Comparison of ENCODE assay signal across 11 cellular contexts in the genomic region with DNA sequence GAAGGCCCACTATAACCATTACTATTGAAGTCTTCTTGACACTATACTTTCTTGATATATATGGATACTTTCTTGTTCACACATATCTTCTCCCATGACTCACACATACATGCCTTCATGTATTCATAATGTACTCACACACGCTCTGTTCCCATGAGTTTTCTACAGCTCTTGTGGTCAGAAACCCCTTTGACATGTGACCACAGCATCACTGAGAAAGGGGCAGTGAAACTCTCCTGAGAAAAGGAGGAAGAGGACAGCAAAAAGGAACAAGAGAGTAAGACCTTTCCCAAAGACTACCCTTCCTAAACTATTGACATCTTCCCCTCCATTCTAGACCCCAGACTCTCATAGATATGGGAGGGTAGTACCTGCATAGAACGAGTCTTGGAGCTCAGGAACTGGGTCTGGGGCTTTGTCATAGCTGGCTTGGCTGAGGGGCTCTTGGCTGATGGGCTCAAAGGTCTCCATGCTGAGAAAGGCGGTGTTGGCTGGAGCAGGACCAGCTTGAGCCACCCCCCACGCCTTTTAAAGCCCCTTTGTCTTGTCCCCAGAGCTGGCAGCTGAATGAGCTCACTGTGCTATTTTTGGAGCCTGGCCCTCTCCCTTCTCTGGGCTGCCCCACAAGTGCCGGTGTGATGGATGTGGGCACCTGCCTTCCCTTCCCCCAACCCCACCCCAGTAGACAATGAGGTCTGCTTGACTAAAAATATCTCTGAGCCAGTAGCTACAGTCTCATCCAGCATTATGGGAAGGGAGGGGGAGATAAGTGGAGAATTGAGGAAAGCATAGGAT. TPM values are rescaled to one million over a fixed set of nuclear protein-coding genes. Genes with fewer than 3 reads are reported as not detected.
DNase-seq lines count a peak whose midpoint lies in the region; ATAC-seq and TF ChIP-seq lines count a peak whose summit lies in the region.
"Had no signal": no experiment of that assay in that cellular context is flagged by ENCODE, and none has a peak within 500 bp of the region (broad histone marks: within the 10 kb centered on the region; RNA-seq: fewer than 3 reads in every experiment).

No MANE protein-coding gene starts in this region.

- H3K36me3 Mint-ChIP-seq in naive thymus-derived CD4-positive, alpha-beta T cell: no peaks in the 10 kb centered on the region
- H3K36me3 Mint-ChIP-seq in immature natural killer cell: no peaks in the 10 kb centered on the region

- H3K36me3 ChIP-seq in naive thymus-derived CD4-positive, alpha-beta T cell (ENCODE audit: control insufficient read depth in 2 of 3, insufficient read depth in 3 of 3, low read length in 3 of 3): no peaks in the 10 kb centered on the region
- H3K36me3 ChIP-seq: neutrophil had no signal

- no peaks in the 10 kb centered on the region for H3K4me1 ChIP-seq in naive thymus-derived CD4-positive, alpha-beta T cell (ENCODE audit: control insufficient read depth in 2 of 2, insufficient read depth in 2 of 2, low read length in 2 of 2)

- CTCF ChIA-PET in naive thymus-derived CD4-positive, alpha-beta T cell (lab: Charles Lee): interaction anchor here (1.3 kb wide), 1 partner anchor 121 kb away, joined by 5 read pairs; no protein-coding TSS in a partner anchor

- peaks cover 0 to 14% (median 7%) of the 10 kb centered on the region in 5 donors for H3K27me3 Mint-ChIP-seq in naive thymus-derived CD4-positive, alpha-beta T cell
- peaks cover 0 to 2% (median 0%) of the 10 kb centered on the region in 3 donors for H3K27me3 Mint-ChIP-seq in immature natural killer cell (ENCODE audit: low read depth in 3 of 3)

- H3K9me3 Mint-ChIP-seq in naive thymus-derived CD4-positive, alpha-beta T cell: peaks cover 0 to 3% (median 0%) of the 10 kb centered on the region in 11 donors
- H3K9me3 Mint-ChIP-seq in immature natural killer cell: no peaks in the 10 kb centered on the region

- H3K27ac ChIP-seq in naive thymus-derived CD4-positive, alpha-beta T cell (ENCODE audit: low read depth, low read length): no peak overlapping the region
- H3K27ac ChIP-seq: neutrophil had no signal

- DNase-seq in GM04503 (ENCODE audit: low read depth): peak; percentile 23
- peak; percentile 49 for DNase-seq in astrocyte of the cerebellum (ENCODE audit: low read depth)
- no peak for DNase-seq in naive thymus-derived CD4-positive, alpha-beta T cell
- no peak for DNase-seq in NK-92 treated with Interleukin-12 subunit alpha and Interleukin-12 subunit beta, amount 100 ng/mL, for 24 hours (lab: John Stamatoyannopoulos, UW)
- DNase-seq in UCSD-AML1 (lab: John Stamatoyannopoulos, UW; ENCODE audit: unreplicated experiment): no peak
- DNase-seq in immature natural killer cell: no peak

- H3K9me3 ChIP-seq in naive thymus-derived CD4-positive, alpha-beta T cell (ENCODE audit: control insufficient read depth in 2 of 3, low read length in 3 of 3): no peaks in the 10 kb centered on the region
- H3K9me3 ChIP-seq: neutrophil had no signal

- ATAC-seq in HG03139 (IDR thresholded peaks at IDR 0.05; ENCODE audit: unreplicated experiment) (peak; percentile 46), GM21786 (IDR thresholded peaks at IDR 0.05; ENCODE audit: unreplicated experiment) (no peak)
- ATAC-seq in naive thymus-derived CD4-positive, alpha-beta T cell: peak; percentile 45

- no peaks in the 10 kb centered on the region for H3K27me3 ChIP-seq in naive thymus-derived CD4-positive, alpha-beta T cell (ENCODE audit: control insufficient read depth in 2 of 2, insufficient read depth in 2 of 2, low read length in 2 of 2)

- intact Hi-C loops in naive thymus-derived CD4-positive, alpha-beta T cell (cut with micrococcal nuclease): no loop called here

- POLR2A ChIA-PET in naive thymus-derived CD4-positive, alpha-beta T cell (lab: Charles Lee): no interaction called here

- H3K4me1 Mint-ChIP-seq in naive thymus-derived CD4-positive, alpha-beta T cell: peaks cover 0 to 8% (median 0%) of the 10 kb centered on the region in 7 donors
- peaks cover 0 to 4% of the 10 kb centered on the region in 2 donors for H3K4me1 Mint-ChIP-seq in immature natural killer cell

- H3K4me3 Mint-ChIP-seq in naive thymus-derived CD4-positive, alpha-beta T cell: no peak overlapping the region
- H3K4me3 Mint-ChIP-seq in immature natural killer cell: no peak overlapping the region

- H3K4me3 ChIP-seq in astrocyte of the cerebellum (ENCODE audit: low read depth, low read length): no peak overlapping the region
- H3K4me3 ChIP-seq in naive thymus-derived CD4-positive, alpha-beta T cell (ENCODE audit: low read length): no peak overlapping the region

- in situ Hi-C loops in astrocyte of the cerebellum (cut with HindIII; ENCODE audit: low sequenced_read_pairs): no loop called here

- no peak for TF ChIP-seq CTCF in astrocyte of the cerebellum (IDR thresholded peaks at IDR 0.05; ENCODE audit: low read depth, low read length, missing control alignments)

- no peak overlapping the region for H3K27ac Mint-ChIP-seq in naive thymus-derived CD4-positive, alpha-beta T cell
- H3K27ac Mint-ChIP-seq in immature natural killer cell: no peak overlapping the region

RNA-seq across cellular contexts. Expression of gene SYNPO2L, which starts 5.1 kb away (rescaled TPM):
- total RNA-seq in naive thymus-derived CD4-positive, alpha-beta T cell: under 1 TPM in 2 of 5 experiments, not detected in 3; 0.08 to 0.12 TPM
- not detected for polyA plus RNA-seq in naive thymus-derived CD4-positive, alpha-beta T cell
- polyA plus RNA-seq in immature natural killer cell: not detected
- total RNA-seq: activated CD8-positive, alpha-beta memory T cell treated with anti-CD3 and anti-CD28 coated beads for 36 hours; NCI-H460 had no signal

RNA-seq across cellular contexts. Expression of gene MYOZ1, which starts 9.5 kb away (rescaled TPM):
- not detected for total RNA-seq in naive thymus-derived CD4-positive, alpha-beta T cell
- polyA plus RNA-seq in naive thymus-derived CD4-positive, alpha-beta T cell: not detected
- polyA plus RNA-seq in immature natural killer cell: not detected
- total RNA-seq: activated CD8-positive, alpha-beta memory T cell treated with anti-CD3 and anti-CD28 coated beads for 36 hours; NCI-H460 had no signal

RNA-seq across cellular contexts. Expression of gene AGAP5, which starts 47.2 kb away (rescaled TPM):
- 10 to 100 TPM in 3 of 5 experiments, 1 to 10 TPM in 2; 7.8 to 16.6 (median 10.5) TPM for total RNA-seq in naive thymus-derived CD4-positive, alpha-beta T cell
- polyA plus RNA-seq in naive thymus-derived CD4-positive, alpha-beta T cell: not detected
- polyA plus RNA-seq in immature natural killer cell: under 1 TPM in 1 of 3 donors, not detected in 2; 0.37 TPM

RNA-seq across cellular contexts. Expression of gene USP54, which starts 59.6 kb away (rescaled TPM):
- 1 to 10 TPM; 3.0 to 6.7 (median 4.3) TPM for total RNA-seq in naive thymus-derived CD4-positive, alpha-beta T cell
- polyA plus RNA-seq in naive thymus-derived CD4-positive, alpha-beta T cell: 1 to 10 TPM in 1 of 2 donors, under 1 TPM in 1; 0.41 to 1.9 TPM
- 1 to 10 TPM in 1 of 3 donors, under 1 TPM in 1, not detected in 1; 0.48 to 1.6 TPM for polyA plus RNA-seq in immature natural killer cell

Comparison
In these comparisons a context has a peak if more than half of its experiments do, and no peak if none do; other contexts are left out.
1. DNase-seq: peak in GM04503 (single experiment) and astrocyte of the cerebellum (single experiment); none in naive thymus-derived CD4-positive, alpha-beta T cell (0 of 9), NK-92 treated with Interleukin-12 subunit alpha and Interleukin-12 subunit beta, amount 100 ng/mL, for 24 hours (single experiment), UCSD-AML1 (single experiment) and immature natural killer cell (0 of 3).